ENCODE assay signal across 18 cellular contexts in the genomic region with DNA sequence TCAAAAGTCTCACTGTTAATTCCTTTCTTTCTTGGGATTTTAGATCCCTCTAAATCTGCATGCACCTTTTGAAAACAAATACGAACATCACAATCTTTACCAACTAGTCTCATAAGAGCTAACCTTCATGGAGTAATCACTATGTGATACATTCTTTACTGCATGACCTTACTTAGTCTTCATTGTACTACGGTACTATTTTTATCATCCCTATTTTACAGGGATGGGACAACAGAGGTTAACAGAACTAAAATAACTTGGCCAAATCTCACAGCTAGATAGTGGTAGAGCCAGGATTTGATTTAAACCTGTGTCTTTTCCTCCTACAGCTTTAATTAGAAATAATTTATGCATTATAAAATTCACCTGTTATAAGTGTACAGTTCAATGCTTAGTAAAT. TPM values are rescaled to one million over a fixed set of nuclear protein-coding genes. Genes with fewer than 3 reads are reported as not detected.
DNase-seq lines count a peak whose midpoint lies in the region; ATAC-seq and TF ChIP-seq lines count a peak whose summit lies in the region.
"Had no signal": no experiment of that assay in that cellular context is flagged by ENCODE, and none has a peak within 500 bp of the region (broad histone marks: within the 10 kb centered on the region; RNA-seq: fewer than 3 reads in every experiment).

No MANE protein-coding gene starts in this region.

- TF ChIP-seq CTCF in right atrium auricular region (IDR thresholded peaks at IDR 0.05) = no peak
- TF ChIP-seq CTCF in PC-9 (conservative IDR thresholded peaks at IDR 0.05) = no peak
- TF ChIP-seq CTCF in cardiac muscle cell (IDR thresholded peaks at IDR 0.05; ENCODE audit: low read depth, low read length) = no peak

- no peaks in the 10 kb centered on the region for H3K27me3 ChIP-seq in right atrium auricular region
- no peaks in the 10 kb centered on the region for H3K27me3 ChIP-seq in PC-9 (ENCODE audit: insufficient read depth, low read depth)
- H3K27me3 ChIP-seq in cardiac muscle cell = no peaks in the 10 kb centered on the region
- H3K27me3 ChIP-seq: SJCRH30 had no signal

- H3K36me3 ChIP-seq in right atrium auricular region = no peaks in the 10 kb centered on the region
- no peaks in the 10 kb centered on the region for H3K36me3 ChIP-seq in PC-9 (ENCODE audit: low read depth)
- H3K36me3 ChIP-seq in cardiac muscle cell = no peaks in the 10 kb centered on the region
- H3K36me3 ChIP-seq: SJCRH30 had no signal

- no peak overlapping the region for H3K4me2 ChIP-seq in PC-9

- H3K27ac Mint-ChIP-seq in activated CD4-positive, alpha-beta memory T cell treated with anti-CD3 and anti-CD28 coated beads, Interleukin-2, amount 10 ng/mL, durations not matched to agents 7 days and 5 days = no peak overlapping the region
- H3K27ac Mint-ChIP-seq: CD4-positive, CD25-positive, alpha-beta regulatory T cell; H9; HFFc6 had no signal

- H3K79me2 ChIP-seq in PC-9 (ENCODE audit: low read depth) = no peaks in the 10 kb centered on the region

- peaks cover 3% of the 10 kb centered on the region for H3K36me3 Mint-ChIP-seq in activated CD4-positive, alpha-beta memory T cell treated with anti-CD3 and anti-CD28 coated beads, Interleukin-2, amount 10 ng/mL, durations not matched to agents 7 days and 5 days (ENCODE audit: low read depth)
- H3K36me3 Mint-ChIP-seq: CD4-positive, CD25-positive, alpha-beta regulatory T cell had no signal

- CTCF ChIA-PET in PC-9 (lab: Charles Lee) = interaction anchor here (0.6 kb wide), 1 partner anchor 361 kb away, joined by 3 read pairs; no protein-coding TSS in a partner anchor
- CTCF ChIA-PET in activated CD4-positive, alpha-beta memory T cell treated with anti-CD3 and anti-CD28 coated beads, Interleukin-2, amount 10 ng/mL, durations not matched to agents 7 days and 5 days (lab: Charles Lee) = interaction anchor here (1.4 kb wide), 2 partner anchors 13 to 212 kb away, joined by 4 to 6 read pairs; no protein-coding TSS in a partner anchor

- H3K9me3 ChIP-seq in right atrium auricular region (no peaks in the 10 kb centered on the region), PC-9 (ENCODE audit: insufficient read depth, low read depth) (no peaks in the 10 kb centered on the region), cardiac muscle cell (ENCODE audit: low read depth) (no peaks in the 10 kb centered on the region)
- H3K9me3 ChIP-seq: SJCRH30 had no signal

- H3K4me3 Mint-ChIP-seq in activated CD4-positive, alpha-beta memory T cell treated with anti-CD3 and anti-CD28 coated beads, Interleukin-2, amount 10 ng/mL, durations not matched to agents 7 days and 5 days = no peak overlapping the region
- H3K4me3 Mint-ChIP-seq: CD4-positive, CD25-positive, alpha-beta regulatory T cell; H9; HFFc6 had no signal

- peak; percentile 73 for ATAC-seq in Right ventricle myocardium superior (ENCODE audit: poor library complexity)
- ATAC-seq: Panc1 had no signal

- no peaks in the 10 kb centered on the region for H3K9me2 ChIP-seq in PC-9 (ENCODE audit: insufficient read depth)

- H3K27ac ChIP-seq in right atrium auricular region (peak overlapping the region in 1 of 2 donors; percentile 55), PC-9 (peak overlapping the region; percentile 44), cardiac muscle cell (peak overlapping the region; percentile 76)
- H3K27ac ChIP-seq: SJCRH30 had no signal

- H2AFZ ChIP-seq in PC-9 = no peak overlapping the region

- no peak for DNase-seq in Right ventricle myocardium superior
- DNase-seq in right atrium auricular region (ENCODE audit: low spot score) = no peak
- DNase-seq in PC-9 = no peak
- DNase-seq in cardiac muscle cell (ENCODE audit: low read depth in 1 of 2, low spot score in 1 of 2) = no peak
- no peak for DNase-seq in activated CD4-positive, alpha-beta memory T cell treated with anti-CD3 and anti-CD28 coated beads, Interleukin-2, amount 10 ng/mL, durations not matched to agents 7 days and 5 days
- DNase-seq in NCI-H1436 treated with DMSO at 0.1 percent for 48 hours (lab: John Stamatoyannopoulos, UW) = no peak
- DNase-seq in G401 (ENCODE audit: low spot score) = no peak
- DNase-seq: H9, HFFc6, NCI-H1092, NCI-H1436, NCI-H1930, NCI-H226, NCI-H510A treated with DMSO at 0.1 percent for 48 hours, NCI-H748 treated with DMSO at 0.1 percent for 48 hours, SJCRH30 had no signal

- no peaks in the 10 kb centered on the region for H3K27me3 Mint-ChIP-seq in activated CD4-positive, alpha-beta memory T cell treated with anti-CD3 and anti-CD28 coated beads, Interleukin-2, amount 10 ng/mL, durations not matched to agents 7 days and 5 days

- intact Hi-C loops in Right ventricle myocardium superior (cut with DNase I) (no loop called here), PC-9 (cut with micrococcal nuclease; ENCODE audit: unreplicated experiment) (no loop called here)

- H4K20me1 ChIP-seq in PC-9 (ENCODE audit: insufficient read depth) = no peaks in the 10 kb centered on the region; the same call in 1 of the 2 replicates

- in situ Hi-C loops in G401 (cut with HindIII; ENCODE audit: low sequenced_read_pairs) = no loop called here

- H3K4me3 ChIP-seq in right atrium auricular region (no peak overlapping the region), PC-9 (no peak overlapping the region), cardiac muscle cell (no peak overlapping the region)
- H3K4me3 ChIP-seq: SJCRH30 had no signal

- POLR2A ChIA-PET in PC-9 (lab: Charles Lee; ENCODE audit: unreplicated experiment) = no interaction called here
- POLR2A ChIA-PET in activated CD4-positive, alpha-beta memory T cell treated with anti-CD3 and anti-CD28 coated beads, Interleukin-2, amount 10 ng/mL, durations not matched to agents 7 days and 5 days (lab: Charles Lee) = no interaction called here

- H3K9me3 Mint-ChIP-seq in activated CD4-positive, alpha-beta memory T cell treated with anti-CD3 and anti-CD28 coated beads, Interleukin-2, amount 10 ng/mL, durations not matched to agents 7 days and 5 days = no peaks in the 10 kb centered on the region
- H3K9me3 Mint-ChIP-seq: H9, HFFc6 had no signal

- no peaks in the 10 kb centered on the region for H3F3A ChIP-seq in PC-9 (ENCODE audit: insufficient read depth, low read depth)

- no TSS peak for BruUV-seq in PC-9 (replicated peaks; lab: Mats Ljungman, UMichigan)

- no peaks in the 10 kb centered on the region for H3K4me1 ChIP-seq in right atrium auricular region
- H3K4me1 ChIP-seq in PC-9 (replicated peaks; ENCODE audit: insufficient read depth) = peaks cover 6% of the 10 kb centered on the region
- peaks cover 10% of the 10 kb centered on the region for H3K4me1 ChIP-seq in cardiac muscle cell (ENCODE audit: low read depth)
- H3K4me1 ChIP-seq: SJCRH30 had no signal

- peaks cover 7% of the 10 kb centered on the region for H3K4me1 Mint-ChIP-seq in activated CD4-positive, alpha-beta memory T cell treated with anti-CD3 and anti-CD28 coated beads, Interleukin-2, amount 10 ng/mL, durations not matched to agents 7 days and 5 days
- H3K4me1 Mint-ChIP-seq: CD4-positive, CD25-positive, alpha-beta regulatory T cell; H9 had no signal

RNA-seq across cellular contexts. Expression of gene TAOK1, which starts 32.9 kb away (rescaled TPM):
- total RNA-seq in Right ventricle myocardium superior (48.6 TPM), right atrium auricular region (10 to 100 TPM; 42.9 to 45.1 TPM), PC-9 (2021) (39.0 and 51.1 TPM in 2 replicates), cardiac muscle cell (35.0 and 43.1 TPM in 2 replicates)
- 5.8 and 8.0 TPM in 2 replicates for polyA plus RNA-seq in cardiac muscle cell
- total RNA-seq in activated CD4-positive, alpha-beta memory T cell treated with anti-CD3 and anti-CD28 coated beads, Interleukin-2, amount 10 ng/mL, durations not matched to agents 7 days and 5 days = 10 to 100 TPM; 50.0 to 51.0 TPM
- 31.1 and 38.5 TPM in 2 replicates for total RNA-seq in G401 (2014; rRNA removed; shearing (Covaris generic))
